In genomic region chr6:166435574-166435973, GRCh38 we compare ENCODE assay signal across 1 cellular context.
TF ChIP-seq lines count a peak whose summit lies in the region.

No MANE protein-coding gene starts in this region.

TF ChIP-seq in GM23338, 12 proteins besides CTCF, POLR2A, EP300 and RAD21 (continued from another document):
- TF ChIP-seq ZNF462 (CRISPR knock-in tag; IDR thresholded peaks at IDR 0.05) (no peak), ZNF114 (CRISPR knock-in tag; IDR thresholded peaks at IDR 0.05) (no peak)
